In the genomic region with DNA sequence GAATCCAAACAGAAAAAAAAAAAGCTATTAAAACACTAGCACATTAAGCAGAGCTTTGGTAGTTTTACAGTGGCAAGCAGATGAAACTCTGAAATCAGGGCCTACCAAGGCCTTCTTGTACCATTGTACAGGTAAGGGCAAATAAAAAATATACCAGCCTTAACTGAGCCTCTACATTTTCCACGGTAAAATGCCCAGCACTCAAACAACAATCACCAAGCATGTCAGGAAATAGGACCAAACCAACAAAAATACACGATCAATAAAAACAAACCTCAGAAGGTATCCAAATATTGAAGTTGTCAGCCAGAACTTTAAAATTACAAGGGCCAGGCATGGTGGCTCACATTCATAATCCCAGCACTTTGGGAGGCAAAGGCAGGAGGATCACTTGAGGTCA, we compare ENCODE assay signal across 10 cellular contexts. TPM values are rescaled to one million over a fixed set of nuclear protein-coding genes. Genes with fewer than 3 reads are reported as not detected.
"Had no signal": no experiment of that assay in that cellular context is flagged by ENCODE, and none has a peak within 500 bp of the region (broad histone marks: within the 10 kb centered on the region; RNA-seq: fewer than 3 reads in every experiment).

No MANE protein-coding gene starts in this region.

- H3K4me3 Mint-ChIP-seq: HFFc6, IgD-negative memory B cell had no signal

- H3K27ac ChIP-seq: HL-60, KMS-11 had no signal

- H3K27me3 Mint-ChIP-seq: IgD-negative memory B cell had no signal

- ATAC-seq: HepG2 had no signal

- DNase-seq: GOT3, H7, HCEC 1CT, HFFc6, Karpas-422, KBM-7 had no signal

- H3K27ac Mint-ChIP-seq: HFFc6 had no signal

- H3K4me2 ChIP-seq: KMS-11 had no signal

- H3K9ac ChIP-seq: KMS-11 had no signal

RNA-seq across cellular contexts. Expression of a gene that starts 18.3 kb away (rescaled TPM):
- polyA plus RNA-seq: HepG2 had no signal
